In genomic region chr2:18132697-18133096, GRCh38 we compare ENCODE assay signal across 15 cellular contexts.
A peak's percentile ranks its signal among the peaks of the same experiment; 100 is the strongest.
DNase-seq lines count a peak whose midpoint lies in the region; ATAC-seq lines count a peak whose summit lies in the region.
"Had no signal": no experiment of that assay in that cellular context is flagged by ENCODE, and none has a peak within 500 bp of the region (broad histone marks: within the 10 kb centered on the region; RNA-seq: fewer than 3 reads in every experiment).

No MANE protein-coding gene starts in this region.

- CTCF ChIA-PET in activated CD4-positive, alpha-beta T cell treated with anti-CD3 and anti-CD28 coated beads, Interleukin-2, amount 10 ng/mL, durations not matched to agents 7 days and 5 days (lab: Charles Lee): no interaction called here

- peaks cover 7% of the 10 kb centered on the region for H3K27me3 Mint-ChIP-seq in activated CD4-positive, alpha-beta T cell treated with anti-CD3 and anti-CD28 coated beads, Interleukin-2, amount 10 ng/mL, durations not matched to agents 7 days and 5 days

- H3K4me3 Mint-ChIP-seq in activated CD4-positive, alpha-beta T cell treated with anti-CD3 and anti-CD28 coated beads, Interleukin-2, amount 10 ng/mL, durations not matched to agents 7 days and 5 days: no peak overlapping the region
- H3K4me3 Mint-ChIP-seq: activated T-helper 1 cell treated with anti-CD3 and anti-CD28 coated beads, Interleukin-12 subunit alpha, Interleukin-12 subunit beta, Interleukin-2, Interleukin-4 antibody, amounts not matched to agents 30 ng/mL and 10 ng/mL and 1 ng/mL, durations not matched to agents 14 hours and 24 hours and 36 hours had no signal

- H3K36me3 Mint-ChIP-seq in activated CD4-positive, alpha-beta T cell treated with anti-CD3 and anti-CD28 coated beads, Interleukin-2, amount 10 ng/mL, durations not matched to agents 7 days and 5 days (ENCODE audit: low read depth): no peaks in the 10 kb centered on the region

- H3K27ac Mint-ChIP-seq in activated CD4-positive, alpha-beta T cell treated with anti-CD3 and anti-CD28 coated beads, Interleukin-2, amount 10 ng/mL, durations not matched to agents 7 days and 5 days: no peak overlapping the region
- H3K27ac Mint-ChIP-seq: activated T-helper 1 cell treated with anti-CD3 and anti-CD28 coated beads, Interleukin-12 subunit alpha, Interleukin-12 subunit beta, Interleukin-2, Interleukin-4 antibody, amounts not matched to agents 30 ng/mL and 10 ng/mL and 1 ng/mL, durations not matched to agents 14 hours and 24 hours and 36 hours had no signal

- POLR2A ChIA-PET in activated CD4-positive, alpha-beta T cell treated with anti-CD3 and anti-CD28 coated beads, Interleukin-2, amount 10 ng/mL, durations not matched to agents 7 days and 5 days (lab: Charles Lee): no interaction called here

- H3K4me1 Mint-ChIP-seq in activated CD4-positive, alpha-beta T cell treated with anti-CD3 and anti-CD28 coated beads, Interleukin-2, amount 10 ng/mL, durations not matched to agents 7 days and 5 days: peaks cover 4% of the 10 kb centered on the region

- no peaks in the 10 kb centered on the region for H3K9me3 Mint-ChIP-seq in activated CD4-positive, alpha-beta T cell treated with anti-CD3 and anti-CD28 coated beads, Interleukin-2, amount 10 ng/mL, durations not matched to agents 7 days and 5 days
- H3K9me3 Mint-ChIP-seq: activated T-helper 1 cell treated with anti-CD3 and anti-CD28 coated beads, Interleukin-12 subunit alpha, Interleukin-12 subunit beta, Interleukin-2, Interleukin-4 antibody, amounts not matched to agents 30 ng/mL and 10 ng/mL and 1 ng/mL, durations not matched to agents 14 hours and 24 hours and 36 hours had no signal

- ATAC-seq in GM21367 (IDR thresholded peaks at IDR 0.05; ENCODE audit: unreplicated experiment) (peak; percentile 59), GM19023 (IDR thresholded peaks at IDR 0.05; ENCODE audit: unreplicated experiment) (no peak)
- ATAC-seq: A549; activated CD4-positive, CD25-positive, alpha-beta regulatory T cell treated with anti-CD3 and anti-CD28 coated beads, Interleukin-2, amount 50 U/mL, for 24 hours had no signal

- peak; percentile 59 for DNase-seq in A172 (ENCODE audit: low spot score)
- DNase-seq in LHCN-M2 (ENCODE audit: low read depth): peak; percentile 56
- peak; percentile 58 for DNase-seq in astrocyte of the hippocampus (ENCODE audit: low read depth, low spot score)
- no peak for DNase-seq in NCI-H1930 (lab: John Stamatoyannopoulos, UW)
- DNase-seq in activated CD4-positive, alpha-beta T cell treated with anti-CD3 and anti-CD28 coated beads, Interleukin-2, amount 10 ng/mL, durations not matched to agents 7 days and 5 days: no peak
- DNase-seq in HuH-7.5 (ENCODE audit: low spot score): no peak
- DNase-seq: NCI-H146; NK-92 treated with Interleukin-12 subunit alpha and Interleukin-12 subunit beta, amount 100 ng/mL, for 24 hours; spleen; transverse colon had no signal

Comparison
In these comparisons a context has a peak if more than half of its experiments do, and no peak if none do; other contexts are left out.
1. DNase-seq: peak in A172 (single experiment), LHCN-M2 (single experiment) and astrocyte of the hippocampus (single experiment); none in NCI-H1930 (0 of 2), activated CD4-positive, alpha-beta T cell treated with anti-CD3 and anti-CD28 coated beads, Interleukin-2, amount 10 ng/mL, durations not matched to agents 7 days and 5 days (single experiment) and HuH-7.5 (single experiment).